1 cellular context compared by ENCODE assay signal in the genomic region with DNA sequence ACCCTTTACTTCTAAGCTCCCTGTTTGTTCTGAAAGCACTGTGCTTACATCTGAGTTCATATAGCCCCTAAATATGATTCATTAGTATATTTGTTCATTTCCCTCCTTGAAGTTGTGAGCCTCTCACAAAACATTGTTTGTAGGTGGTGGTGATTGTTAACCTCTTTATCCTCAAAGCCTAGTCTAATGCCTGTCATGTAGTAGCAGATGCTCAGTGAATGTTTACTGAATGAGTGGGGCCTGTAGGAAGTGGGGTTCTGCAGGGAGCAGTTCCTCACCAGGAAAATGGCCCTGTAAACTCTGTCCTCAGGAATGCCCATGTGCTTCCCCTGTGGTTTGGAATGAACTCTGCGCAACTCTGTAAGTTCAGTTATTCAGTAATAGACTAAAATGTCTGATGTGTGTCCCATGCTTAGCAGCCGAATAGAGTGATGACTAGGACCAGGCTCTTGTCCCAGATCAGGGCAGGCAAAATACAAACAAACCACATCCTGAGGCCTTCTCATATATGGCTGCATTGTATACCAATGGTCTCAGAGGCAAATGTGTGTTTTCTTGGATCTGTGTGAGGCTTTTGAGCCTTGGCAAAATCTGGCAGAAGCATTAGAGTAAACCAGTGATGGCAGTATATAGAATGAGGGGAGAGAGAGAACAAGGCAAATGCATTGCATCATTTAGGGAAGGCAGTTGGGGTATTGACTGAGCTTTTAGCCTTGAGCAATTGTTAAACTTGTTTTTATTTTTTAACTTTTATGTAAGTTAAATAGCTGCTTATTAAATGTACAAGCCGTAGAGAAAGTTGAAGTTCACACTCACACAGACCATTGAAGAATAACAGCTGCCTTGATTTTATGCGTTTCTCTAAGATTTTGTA.
A peak's percentile ranks its signal among the peaks of the same experiment; 100 is the strongest.
TF ChIP-seq lines count a peak whose summit lies in the region.

No MANE protein-coding gene starts in this region.

TF ChIP-seq in SK-N-SH, 30 proteins besides CTCF, POLR2A, EP300 and RAD21 (continued from another document):
- TF ChIP-seq, protein P1, sequence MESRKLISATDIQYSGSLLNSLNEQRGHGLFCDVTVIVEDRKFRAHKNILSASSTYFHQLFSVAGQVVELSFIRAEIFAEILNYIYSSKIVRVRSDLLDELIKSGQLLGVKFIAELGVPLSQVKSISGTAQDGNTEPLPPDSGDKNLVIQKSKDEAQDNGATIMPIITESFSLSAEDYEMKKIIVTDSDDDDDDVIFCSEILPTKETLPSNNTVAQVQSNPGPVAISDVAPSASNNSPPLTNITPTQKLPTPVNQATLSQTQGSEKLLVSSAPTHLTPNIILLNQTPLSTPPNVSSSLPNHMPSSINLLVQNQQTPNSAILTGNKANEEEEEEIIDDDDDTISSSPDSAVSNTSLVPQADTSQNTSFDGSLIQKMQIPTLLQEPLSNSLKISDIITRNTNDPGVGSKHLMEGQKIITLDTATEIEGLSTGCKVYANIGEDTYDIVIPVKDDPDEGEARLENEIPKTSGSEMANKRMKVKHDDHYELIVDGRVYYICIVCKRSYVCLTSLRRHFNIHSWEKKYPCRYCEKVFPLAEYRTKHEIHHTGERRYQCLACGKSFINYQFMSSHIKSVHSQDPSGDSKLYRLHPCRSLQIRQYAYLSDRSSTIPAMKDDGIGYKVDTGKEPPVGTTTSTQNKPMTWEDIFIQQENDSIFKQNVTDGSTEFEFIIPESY (IDR thresholded peaks at IDR 0.05; ENCODE audit: borderline replicate concordance, low read depth), result no peak
- no peak for TF ChIP-seq FOXM1 (IDR thresholded peaks at IDR 0.05; ENCODE audit: low read depth)
- TF ChIP-seq, protein P2, sequence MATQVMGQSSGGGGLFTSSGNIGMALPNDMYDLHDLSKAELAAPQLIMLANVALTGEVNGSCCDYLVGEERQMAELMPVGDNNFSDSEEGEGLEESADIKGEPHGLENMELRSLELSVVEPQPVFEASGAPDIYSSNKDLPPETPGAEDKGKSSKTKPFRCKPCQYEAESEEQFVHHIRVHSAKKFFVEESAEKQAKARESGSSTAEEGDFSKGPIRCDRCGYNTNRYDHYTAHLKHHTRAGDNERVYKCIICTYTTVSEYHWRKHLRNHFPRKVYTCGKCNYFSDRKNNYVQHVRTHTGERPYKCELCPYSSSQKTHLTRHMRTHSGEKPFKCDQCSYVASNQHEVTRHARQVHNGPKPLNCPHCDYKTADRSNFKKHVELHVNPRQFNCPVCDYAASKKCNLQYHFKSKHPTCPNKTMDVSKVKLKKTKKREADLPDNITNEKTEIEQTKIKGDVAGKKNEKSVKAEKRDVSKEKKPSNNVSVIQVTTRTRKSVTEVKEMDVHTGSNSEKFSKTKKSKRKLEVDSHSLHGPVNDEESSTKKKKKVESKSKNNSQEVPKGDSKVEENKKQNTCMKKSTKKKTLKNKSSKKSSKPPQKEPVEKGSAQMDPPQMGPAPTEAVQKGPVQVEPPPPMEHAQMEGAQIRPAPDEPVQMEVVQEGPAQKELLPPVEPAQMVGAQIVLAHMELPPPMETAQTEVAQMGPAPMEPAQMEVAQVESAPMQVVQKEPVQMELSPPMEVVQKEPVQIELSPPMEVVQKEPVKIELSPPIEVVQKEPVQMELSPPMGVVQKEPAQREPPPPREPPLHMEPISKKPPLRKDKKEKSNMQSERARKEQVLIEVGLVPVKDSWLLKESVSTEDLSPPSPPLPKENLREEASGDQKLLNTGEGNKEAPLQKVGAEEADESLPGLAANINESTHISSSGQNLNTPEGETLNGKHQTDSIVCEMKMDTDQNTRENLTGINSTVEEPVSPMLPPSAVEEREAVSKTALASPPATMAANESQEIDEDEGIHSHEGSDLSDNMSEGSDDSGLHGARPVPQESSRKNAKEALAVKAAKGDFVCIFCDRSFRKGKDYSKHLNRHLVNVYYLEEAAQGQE (IDR thresholded peaks at IDR 0.05; ENCODE audit: low read depth, low read length), result no peak
- TF ChIP-seq GABPA (IDR thresholded peaks at IDR 0.05; ENCODE audit: low read depth), result no peak
- TF ChIP-seq ELF1 (IDR thresholded peaks at IDR 0.05), result no peak
- no peak for TF ChIP-seq MXI1 (IDR thresholded peaks at IDR 0.05; ENCODE audit: low read depth, low read length)
- peak; percentile 39 for TF ChIP-seq JUND (IDR thresholded peaks at IDR 0.05)
- TF ChIP-seq MEF2A (IDR thresholded peaks at IDR 0.05; ENCODE audit: borderline replicate concordance, low read depth), result no peak
- TF ChIP-seq, protein P3, sequence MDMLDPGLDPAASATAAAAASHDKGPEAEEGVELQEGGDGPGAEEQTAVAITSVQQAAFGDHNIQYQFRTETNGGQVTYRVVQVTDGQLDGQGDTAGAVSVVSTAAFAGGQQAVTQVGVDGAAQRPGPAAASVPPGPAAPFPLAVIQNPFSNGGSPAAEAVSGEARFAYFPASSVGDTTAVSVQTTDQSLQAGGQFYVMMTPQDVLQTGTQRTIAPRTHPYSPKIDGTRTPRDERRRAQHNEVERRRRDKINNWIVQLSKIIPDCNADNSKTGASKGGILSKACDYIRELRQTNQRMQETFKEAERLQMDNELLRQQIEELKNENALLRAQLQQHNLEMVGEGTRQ (IDR thresholded peaks at IDR 0.05; ENCODE audit: borderline replicate concordance, low read depth, low read length), result no peak
- TF ChIP-seq TEAD4 (IDR thresholded peaks at IDR 0.05; ENCODE audit: borderline replicate concordance, insufficient read depth), result peak; percentile 56; the same call in 1 of the 2 replicates
- TF ChIP-seq, protein P4, sequence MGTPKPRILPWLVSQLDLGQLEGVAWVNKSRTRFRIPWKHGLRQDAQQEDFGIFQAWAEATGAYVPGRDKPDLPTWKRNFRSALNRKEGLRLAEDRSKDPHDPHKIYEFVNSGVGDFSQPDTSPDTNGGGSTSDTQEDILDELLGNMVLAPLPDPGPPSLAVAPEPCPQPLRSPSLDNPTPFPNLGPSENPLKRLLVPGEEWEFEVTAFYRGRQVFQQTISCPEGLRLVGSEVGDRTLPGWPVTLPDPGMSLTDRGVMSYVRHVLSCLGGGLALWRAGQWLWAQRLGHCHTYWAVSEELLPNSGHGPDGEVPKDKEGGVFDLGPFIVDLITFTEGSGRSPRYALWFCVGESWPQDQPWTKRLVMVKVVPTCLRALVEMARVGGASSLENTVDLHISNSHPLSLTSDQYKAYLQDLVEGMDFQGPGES (IDR thresholded peaks at IDR 0.05; ENCODE audit: low read depth, low read length), result no peak
- no peak for TF ChIP-seq FOXJ3 (CRISPR knock-in tag; IDR thresholded peaks at IDR 0.05)
- TF ChIP-seq CHD2 (IDR thresholded peaks at IDR 0.05; ENCODE audit: low read length, partially characterized antibody), result no peak
- no peak for TF ChIP-seq SMC3 (IDR thresholded peaks at IDR 0.05; ENCODE audit: low read depth, low read length)
- no peak for TF ChIP-seq NRF1 (IDR thresholded peaks at IDR 0.05; ENCODE audit: low read depth, low read length)
- peak; percentile 62; the same call in 1 of the 2 replicates for TF ChIP-seq RXRA (IDR thresholded peaks at IDR 0.05; ENCODE audit: borderline replicate concordance, low read depth)
- TF ChIP-seq YY1 (IDR thresholded peaks at IDR 0.05; ENCODE audit: low read depth), result peak; percentile 57; the same call in 1 of the 2 replicates
- TF ChIP-seq EZH2phosphoT487 (IDR thresholded peaks at IDR 0.05; ENCODE audit: borderline replicate concordance, low read depth), result no peak
- no peak for TF ChIP-seq GATA2 (CRISPR knock-in tag; IDR thresholded peaks at IDR 0.05)
- no peak for TF ChIP-seq RCOR1 (IDR thresholded peaks at IDR 0.05; ENCODE audit: low read length)
- no peak for TF ChIP-seq TAF1 (IDR thresholded peaks at IDR 0.05; ENCODE audit: borderline replicate concordance, low read depth, low read length)
- TF ChIP-seq, protein P5, sequence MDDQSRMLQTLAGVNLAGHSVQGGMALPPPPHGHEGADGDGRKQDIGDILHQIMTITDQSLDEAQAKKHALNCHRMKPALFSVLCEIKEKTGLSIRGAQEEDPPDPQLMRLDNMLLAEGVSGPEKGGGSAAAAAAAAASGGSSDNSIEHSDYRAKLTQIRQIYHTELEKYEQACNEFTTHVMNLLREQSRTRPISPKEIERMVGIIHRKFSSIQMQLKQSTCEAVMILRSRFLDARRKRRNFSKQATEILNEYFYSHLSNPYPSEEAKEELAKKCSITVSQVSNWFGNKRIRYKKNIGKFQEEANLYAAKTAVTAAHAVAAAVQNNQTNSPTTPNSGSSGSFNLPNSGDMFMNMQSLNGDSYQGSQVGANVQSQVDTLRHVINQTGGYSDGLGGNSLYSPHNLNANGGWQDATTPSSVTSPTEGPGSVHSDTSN (IDR thresholded peaks at IDR 0.05), result peak; percentile 25; the same call in 1 of the 2 replicates
- TF ChIP-seq TCF12 (IDR thresholded peaks at IDR 0.05), result peak; percentile 67
- TF ChIP-seq, protein P6, sequence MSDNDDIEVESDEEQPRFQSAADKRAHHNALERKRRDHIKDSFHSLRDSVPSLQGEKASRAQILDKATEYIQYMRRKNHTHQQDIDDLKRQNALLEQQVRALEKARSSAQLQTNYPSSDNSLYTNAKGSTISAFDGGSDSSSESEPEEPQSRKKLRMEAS (IDR thresholded peaks at IDR 0.05; ENCODE audit: low read depth), result peak; percentile 86; the same call in 1 of the 2 replicates
